16 cellular contexts compared by ENCODE assay signal in genomic region chr4:121675715-121676114, GRCh38. TPM values are rescaled to one million over a fixed set of nuclear protein-coding genes. Genes with fewer than 3 reads are reported as not detected.
DNase-seq lines count a peak whose midpoint lies in the region; ATAC-seq, FAIRE-seq and TF ChIP-seq lines count a peak whose summit lies in the region.
"Had no signal": no experiment of that assay in that cellular context is flagged by ENCODE, and none has a peak within 500 bp of the region (broad histone marks: within the 10 kb centered on the region; RNA-seq: fewer than 3 reads in every experiment).

No MANE protein-coding gene starts in this region.

- H3K9me3 Mint-ChIP-seq in H9 (no peaks in the 10 kb centered on the region), astrocyte (ENCODE audit: unreplicated experiment) (no peaks in the 10 kb centered on the region)
- H3K9me3 Mint-ChIP-seq in activated naive CD8-positive, alpha-beta T cell treated with anti-CD3 and anti-CD28 coated beads, Interleukin-2, amount 50 U/mL, for 24 hours, result no peaks in the 10 kb centered on the region
- H3K9me3 Mint-ChIP-seq: activated naive CD4-positive, alpha-beta T cell treated with anti-CD3 and anti-CD28 coated beads, Interleukin-2, amount 50 U/mL, for 72 hours; nephron progenitor cell had no signal

- H3K4me2 ChIP-seq in H9 (ENCODE audit: insufficient read depth, insufficient read length, low read length) (no peak overlapping the region), astrocyte (ENCODE audit: low read length) (no peak overlapping the region)

- H3K14ac ChIP-seq in H9 (ENCODE audit: insufficient read depth, low read length), result no peak overlapping the region

- TF ChIP-seq CTCF in H9 (conservative IDR thresholded peaks at IDR 0.05), result peak; percentile 35; the same call in 2 of the 3 replicates
- peak; percentile 4 for TF ChIP-seq CTCF in astrocyte (IDR thresholded peaks at IDR 0.05; ENCODE audit: insufficient read depth, low read depth, low read length)
- peak; percentile 4 for TF ChIP-seq CTCF in foreskin keratinocyte (conservative IDR thresholded peaks at IDR 0.05)

- no CpG with 5 or more reads among the region's 2 CpGs for WGBS in H9 (ENCODE audit: extremely low coverage, insufficient read length, low lambda C conversion rate)

- H3K36me3 Mint-ChIP-seq in H9 (ENCODE audit: insufficient read depth in 1 of 3, low read depth in 3 of 3) (peaks cover 22 to 73% (median 45%) of the 10 kb centered on the region in 3 experiments; a peak in 6 of 7 replicates), astrocyte (ENCODE audit: low read depth, unreplicated experiment) (peaks cover 18% of the 10 kb centered on the region)
- peaks cover 34% of the 10 kb centered on the region for H3K36me3 Mint-ChIP-seq in activated naive CD8-positive, alpha-beta T cell treated with anti-CD3 and anti-CD28 coated beads, Interleukin-2, amount 50 U/mL, for 24 hours (ENCODE audit: low read depth)

- H3K9ac ChIP-seq in H9 (ENCODE audit: extremely low read depth, insufficient read length, low read length), result no peak overlapping the region
- H3K9ac ChIP-seq in astrocyte (ENCODE audit: low read length), result no peak overlapping the region

- no peaks in the 10 kb centered on the region for H3K9me3 ChIP-seq in H9 (ENCODE audit: control insufficient read depth, low read depth, low read length)
- H3K9me3 ChIP-seq in astrocyte (ENCODE audit: insufficient read depth, low read depth, low read length), result no peaks in the 10 kb centered on the region
- H3K9me3 ChIP-seq: testis had no signal

- H2BK120ac ChIP-seq in H9 (ENCODE audit: low read depth, low read length, poor library complexity, severe bottlenecking), result no peak overlapping the region

- no peak overlapping the region for H3K56ac ChIP-seq in H9 (ENCODE audit: insufficient read length, low read depth, low read length)

- H3K27ac ChIP-seq in H9 (ENCODE audit: insufficient read length, low read depth, low read length) (no peak overlapping the region), astrocyte (ENCODE audit: low read depth, low read length) (no peak overlapping the region), foreskin keratinocyte (no peak overlapping the region)
- H3K27ac ChIP-seq: testis had no signal

- H3K27ac Mint-ChIP-seq in H9 (no peak overlapping the region), astrocyte (ENCODE audit: unreplicated experiment) (peak overlapping the region; percentile 59)
- no peak overlapping the region for H3K27ac Mint-ChIP-seq in activated naive CD8-positive, alpha-beta T cell treated with anti-CD3 and anti-CD28 coated beads, Interleukin-2, amount 50 U/mL, for 24 hours
- H3K27ac Mint-ChIP-seq: nephron progenitor cell had no signal

- no peak overlapping the region for H2BK15ac ChIP-seq in H9 (ENCODE audit: low read depth, low read length)

- no peak overlapping the region for H2BK20ac ChIP-seq in H9 (ENCODE audit: low read depth, low read length, poor library complexity, severe bottlenecking)

- no peak overlapping the region for H2BK12ac ChIP-seq in H9 (ENCODE audit: insufficient read length, low read depth, low read length)

- no peak overlapping the region for H3K4me3 ChIP-seq in astrocyte (ENCODE audit: insufficient read depth, low read depth, low read length)
- H3K4me3 ChIP-seq: testis had no signal

- H4K8ac ChIP-seq in H9 (replicated peaks; ENCODE audit: insufficient read length, low read depth, low read length), result no peak overlapping the region

- H3K23ac ChIP-seq in H9 (ENCODE audit: insufficient read length, low read depth, low read length), result no peak overlapping the region

- H3K27me3 Mint-ChIP-seq in H9 (ENCODE audit: low read depth) (no peaks in the 10 kb centered on the region), astrocyte (ENCODE audit: low read depth, unreplicated experiment) (no peaks in the 10 kb centered on the region)
- H3K27me3 Mint-ChIP-seq in activated naive CD8-positive, alpha-beta T cell treated with anti-CD3 and anti-CD28 coated beads, Interleukin-2, amount 50 U/mL, for 24 hours, result no peaks in the 10 kb centered on the region

- no peak for FAIRE-seq in astrocyte (lab: Jason Lieb, UNC)
- no peak for FAIRE-seq in GM12892 (lab: Jason Lieb, UNC)

- no peak overlapping the region for H4K91ac ChIP-seq in H9 (ENCODE audit: insufficient read length, low read depth, low read length)

- H3K4ac ChIP-seq in H9 (ENCODE audit: low read depth, low read length), result no peak overlapping the region

- peaks cover 3% of the 10 kb centered on the region; the same call in 1 of the 2 replicates for H3K4me1 ChIP-seq in H9 (ENCODE audit: insufficient read depth, low read length)
- peaks cover 8% of the 10 kb centered on the region for H3K4me1 ChIP-seq in astrocyte (ENCODE audit: insufficient read depth, low read length)
- no peaks in the 10 kb centered on the region for H3K4me1 ChIP-seq in foreskin keratinocyte
- H3K4me1 ChIP-seq: testis had no signal

- no peak overlapping the region for H3T11ph ChIP-seq in H9 (ENCODE audit: low read length)

- H3K36me3 ChIP-seq in astrocyte (ENCODE audit: insufficient read depth, low read length), result peaks cover 83% of the 10 kb centered on the region

- DNase-seq in H9, result no peak
- no peak for DNase-seq in astrocyte (ENCODE audit: low read depth)
- no peak for DNase-seq in foreskin keratinocyte
- DNase-seq in retina, result peak; percentile 29
- DNase-seq in activated naive CD8-positive, alpha-beta T cell treated with anti-CD3 and anti-CD28 coated beads, Interleukin-2, amount 50 U/mL, for 24 hours, result no peak
- no peak for DNase-seq in GM12892 (ENCODE audit: insufficient read length)
- DNase-seq: dermis blood vessel endothelial cell; left colon; NCI-H1417; NCI-H748 treated with DMSO at 0.1 percent for 48 hours; nephron progenitor cell; SHP77; stimulated activated CD4-positive, alpha-beta T cell treated with anti-CD3 and anti-CD28 coated beads, Interleukin-12 subunit alpha, Interleukin-12 subunit beta, amount 100 ng/mL, for 4 hours; testis had no signal

- no peaks in the 10 kb centered on the region for H3K23me2 ChIP-seq in H9 (ENCODE audit: insufficient read length, low read depth, low read length, poor library complexity, severe bottlenecking)

- H3K4me1 Mint-ChIP-seq in H9 (peaks cover 14% of the 10 kb centered on the region in 2 experiments), astrocyte (ENCODE audit: low read depth, unreplicated experiment) (peaks cover 53% of the 10 kb centered on the region)
- no peaks in the 10 kb centered on the region for H3K4me1 Mint-ChIP-seq in activated naive CD8-positive, alpha-beta T cell treated with anti-CD3 and anti-CD28 coated beads, Interleukin-2, amount 50 U/mL, for 24 hours
- H3K4me1 Mint-ChIP-seq: nephron progenitor cell had no signal

- H3K79me1 ChIP-seq in H9 (ENCODE audit: insufficient read depth, low read depth, low read length, poor library complexity, severe bottlenecking), result no peaks in the 10 kb centered on the region

- H2AFZ ChIP-seq in H9 (ENCODE audit: low read length) (no peak overlapping the region), astrocyte (ENCODE audit: low read depth, low read length) (no peak overlapping the region)

- ATAC-seq in foreskin keratinocyte, result peak; percentile 47
- no peak for ATAC-seq in activated naive CD8-positive, alpha-beta T cell treated with anti-CD3 and anti-CD28 coated beads, Interleukin-2, amount 50 U/mL, for 24 hours
- ATAC-seq in HG03196 (IDR thresholded peaks at IDR 0.05; ENCODE audit: unreplicated experiment), result no peak
- ATAC-seq: activated naive CD4-positive, alpha-beta T cell treated with anti-CD3 and anti-CD28 coated beads, Interleukin-2, amount 50 U/mL, for 72 hours; left colon had no signal

- no peak overlapping the region for H3K18ac ChIP-seq in H9 (ENCODE audit: insufficient read length, low read depth, low read length)

- H3K79me2 ChIP-seq in H9 (ENCODE audit: insufficient read depth, low read length), result no peaks in the 10 kb centered on the region
- peaks cover 70% of the 10 kb centered on the region for H3K79me2 ChIP-seq in astrocyte (ENCODE audit: insufficient read depth, low read length)

- no peak overlapping the region for H4K5ac ChIP-seq in H9 (ENCODE audit: insufficient read length, low read depth, low read length)

- H2BK5ac ChIP-seq in H9 (ENCODE audit: insufficient read length, low read length), result no peak overlapping the region

- no peak for TF ChIP-seq POLR2A in GM12892 (IDR thresholded peaks at IDR 0.05; ENCODE audit: low read depth, low read length)

- H4K20me1 ChIP-seq in H9 (ENCODE audit: control insufficient read depth, insufficient read depth, insufficient read length) (no peaks in the 10 kb centered on the region), astrocyte (ENCODE audit: insufficient read depth, low read length) (peaks cover 70% of the 10 kb centered on the region)

- no peaks in the 10 kb centered on the region for H3K27me3 ChIP-seq in H9 (ENCODE audit: insufficient read depth, low read length)
- no peaks in the 10 kb centered on the region for H3K27me3 ChIP-seq in astrocyte (ENCODE audit: insufficient read depth, low read length)
- no peaks in the 10 kb centered on the region for H3K27me3 ChIP-seq in foreskin keratinocyte
- H3K27me3 ChIP-seq: testis had no signal

- H2AK5ac ChIP-seq in H9 (ENCODE audit: insufficient read length, low read length), result no peak overlapping the region

- H3K4me3 Mint-ChIP-seq in H9 (no peak overlapping the region), astrocyte (ENCODE audit: unreplicated experiment) (no peak overlapping the region)
- no peak overlapping the region for H3K4me3 Mint-ChIP-seq in activated naive CD8-positive, alpha-beta T cell treated with anti-CD3 and anti-CD28 coated beads, Interleukin-2, amount 50 U/mL, for 24 hours
- H3K4me3 Mint-ChIP-seq: nephron progenitor cell had no signal

RNA-seq across cellular contexts. Expression of gene ANXA5, which starts 21.1 kb away (rescaled TPM):
- total RNA-seq in H9 (2021) (231 and 234 TPM in 2 replicates), astrocyte (682 and 793 TPM in 2 replicates), foreskin keratinocyte (445 and 484 TPM in 2 replicates)
- 393 and 397 TPM in 2 replicates for polyA plus RNA-seq in foreskin keratinocyte
- polyA plus RNA-seq in GM12892 (2012; ENCODE audit: missing spikeins), result 144 TPM
